ENCODE assay signal across 1 cellular context in genomic region chr11:76789443-76789719, GRCh38.
TF ChIP-seq lines count a peak whose summit lies in the region.

No MANE protein-coding gene starts in this region.

TF ChIP-seq in H1, 55 proteins besides CTCF, POLR2A, EP300 and RAD21:
- no peak for TF ChIP-seq POLR2AphosphoS5 (IDR thresholded peaks at IDR 0.05; ENCODE audit: low read depth, low read length)
- TF ChIP-seq JUND (IDR thresholded peaks at IDR 0.05; ENCODE audit: low read length), result no peak
- no peak for TF ChIP-seq CREB1 (IDR thresholded peaks at IDR 0.05)
- TF ChIP-seq HDAC6 (IDR thresholded peaks at IDR 0.05; ENCODE audit: low read depth, low read length), result no peak
- TF ChIP-seq SIN3A (conservative IDR thresholded peaks at IDR 0.05 in 1 of 2, IDR thresholded peaks at IDR 0.05 in 1 of 2; ENCODE audit: low read depth in 1 of 2, low read length in 2 of 2), result no peak
- no peak for TF ChIP-seq KDM4A (IDR thresholded peaks at IDR 0.05; ENCODE audit: low read depth, low read length, severe bottlenecking)
- TF ChIP-seq ATF3 (IDR thresholded peaks at IDR 0.05; ENCODE audit: insufficient read depth, low read depth, low read length), result no peak
- no peak for TF ChIP-seq BRCA1 (IDR thresholded peaks at IDR 0.05; ENCODE audit: low read depth, low read length)
- TF ChIP-seq JUN (IDR thresholded peaks at IDR 0.05; ENCODE audit: low read depth, low read length), result no peak
- no peak for TF ChIP-seq POU5F1 (IDR thresholded peaks at IDR 0.05; ENCODE audit: low read depth, low read length)
- TF ChIP-seq CHD7 (IDR thresholded peaks at IDR 0.05; ENCODE audit: insufficient replicate concordance, low read length), result no peak
- no peak for TF ChIP-seq TEAD4 (IDR thresholded peaks at IDR 0.05; ENCODE audit: low read depth, low read length)
